ENCODE assay signal across 1 cellular context in genomic region chr20:50848846-50849673, GRCh38.
A peak's percentile ranks its signal among the peaks of the same experiment; 100 is the strongest.
TF ChIP-seq lines count a peak whose summit lies in the region.

No MANE protein-coding gene starts in this region.

TF ChIP-seq in GM12878, 131 proteins besides CTCF, POLR2A, EP300 and RAD21 (continued from another document):
- TF ChIP-seq SKIL (IDR thresholded peaks at IDR 0.05; ENCODE audit: low read depth, poor library complexity, severe bottlenecking) (no peak), TAF1 (IDR thresholded peaks at IDR 0.05; ENCODE audit: borderline replicate concordance, low read depth, low read length) (no peak), ZBTB11 (CRISPR knock-in tag; IDR thresholded peaks at IDR 0.05) (no peak), JUND (IDR thresholded peaks at IDR 0.05; ENCODE audit: low read depth, low read length) (no peak), RFX5 (IDR thresholded peaks at IDR 0.05; ENCODE audit: low read depth, low read length) (no peak), PRDM15 (CRISPR knock-in tag; IDR thresholded peaks at IDR 0.05) (no peak), CHD4 (IDR thresholded peaks at IDR 0.05) (no peak), STAT3 (IDR thresholded peaks at IDR 0.05; ENCODE audit: low read depth, low read length) (no peak), CBFB (IDR thresholded peaks at IDR 0.05; ENCODE audit: low read depth) (peak; percentile 80; the same call in 1 of the 2 replicates), IRF4 (IDR thresholded peaks at IDR 0.05; ENCODE audit: low read depth, low read length) (peak; percentile 78), IRF3 (IDR thresholded peaks at IDR 0.05) (no peak), RAD51 (IDR thresholded peaks at IDR 0.05) (no peak), KLF5 (IDR thresholded peaks at IDR 0.05; ENCODE audit: partially characterized antibody) (no peak), ZBTB40 (IDR thresholded peaks at IDR 0.05; ENCODE audit: borderline replicate concordance) (no peak)
TF ChIP-seq in GM12878: peak in this region for 23.
